12 cellular contexts compared by ENCODE assay signal in the genomic region with DNA sequence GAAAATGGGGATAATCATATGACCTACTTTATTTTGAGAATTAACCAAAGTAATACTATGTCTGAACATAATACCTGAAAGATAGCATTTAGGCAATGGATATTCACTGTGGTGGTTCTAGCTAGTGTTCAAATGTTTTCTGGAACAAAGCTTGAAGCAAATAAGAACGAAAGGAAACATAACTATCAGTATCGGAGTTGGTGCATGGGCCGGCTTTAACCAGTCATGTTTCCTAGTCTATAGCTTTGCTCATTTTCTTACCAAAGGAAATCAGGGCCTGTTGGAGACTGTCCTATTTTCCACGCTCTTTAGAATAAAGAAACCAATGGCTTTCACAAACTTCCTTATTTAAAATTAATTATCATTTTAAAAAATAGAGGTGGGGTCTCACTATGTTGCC. TPM values are rescaled to one million over a fixed set of nuclear protein-coding genes. Genes with fewer than 3 reads are reported as not detected.
DNase-seq lines count a peak whose midpoint lies in the region; ATAC-seq and TF ChIP-seq lines count a peak whose summit lies in the region.
"Had no signal": no experiment of that assay in that cellular context is flagged by ENCODE, and none has a peak within 500 bp of the region (broad histone marks: within the 10 kb centered on the region; RNA-seq: fewer than 3 reads in every experiment).

No MANE protein-coding gene starts in this region.

- H3F3A ChIP-seq in GM23338 (replicated peaks; ENCODE audit: low read depth) (no peaks in the 10 kb centered on the region), neural progenitor cell (ENCODE audit: low read depth) (no peaks in the 10 kb centered on the region)

- intact Hi-C loops in activated CD4-positive, alpha-beta T cell treated with anti-CD3 and anti-CD28 coated beads for 36 hours (cut with DNase I, micrococcal nuclease) = loop anchor here (5.0 to 10.0 kb wide), 7 partner anchors 76 to 609 kb away; partner anchors contain the start of genes GDI2 (in 1 of the 2) and IL15RA (in 1 of the 2)
- intact Hi-C loops in natural killer cell (cut with micrococcal nuclease) = loop anchor here (2.0 kb wide), 1 partner anchor 77 kb away; the partner anchor contains the start of gene IL15RA
- intact Hi-C loops in A673 (cut with micrococcal nuclease; ENCODE audit: unreplicated experiment) = no loop called here

- no peaks in the 10 kb centered on the region for H3K27me3 ChIP-seq in GM23338 (ENCODE audit: insufficient read depth)
- H3K27me3 ChIP-seq in neural progenitor cell = no peaks in the 10 kb centered on the region
- H3K27me3 ChIP-seq in A673 (replicated peaks; ENCODE audit: insufficient read depth, low read depth, low read length, poor library complexity) = peaks cover 7% of the 10 kb centered on the region
- H3K27me3 ChIP-seq: cardiac muscle cell had no signal

- POLR2A ChIA-PET in activated CD4-positive, alpha-beta T cell treated with anti-CD3 and anti-CD28 coated beads for 36 hours (lab: Charles Lee) = interaction anchor here (0.6 to 5.9 kb wide), 7 partner anchors 9 to 83 kb away, joined by 3 to 70 read pairs (median 3); partner anchors contain the start of gene IL2RA
- POLR2A ChIA-PET in A673 (lab: Charles Lee; ENCODE audit: low non-redundant PET) = no interaction called here

- H3K9me3 ChIP-seq in neural progenitor cell (ENCODE audit: low read depth) (no peaks in the 10 kb centered on the region), A673 (ENCODE audit: low read depth, low read length, poor library complexity, severe bottlenecking) (no peaks in the 10 kb centered on the region)

- H3K79me2 ChIP-seq in GM23338 (replicated peaks; ENCODE audit: insufficient read depth) = no peaks in the 10 kb centered on the region
- H3K79me2 ChIP-seq in neural progenitor cell (ENCODE audit: low read depth) = no peaks in the 10 kb centered on the region

- CTCF ChIA-PET in activated CD4-positive, alpha-beta T cell treated with anti-CD3 and anti-CD28 coated beads for 36 hours (lab: Charles Lee) = interaction anchor here (0.9 to 11.0 kb wide), 9 partner anchors 9 to 295 kb away, joined by 3 to 113 read pairs (median 5); partner anchors contain the start of gene IL2RA
- CTCF ChIA-PET in activated naive CD4-positive, alpha-beta T cell treated with anti-CD3 and anti-CD28 coated beads, Interleukin-2, amount 10 ng/mL, durations not matched to agents 7 days and 5 days (lab: Charles Lee) = interaction anchor here (1.5 to 3.0 kb wide), 2 partner anchors 9 to 34 kb away, joined by 12 to 17 read pairs; partner anchors contain the start of gene IL2RA
- CTCF ChIA-PET in A673 (lab: Charles Lee) = no interaction called here

- TF ChIP-seq CTCF in GM23338 (conservative IDR thresholded peaks at IDR 0.05; ENCODE audit: low read depth in 2 of 2) = no peak
- TF ChIP-seq CTCF in natural killer cell (IDR thresholded peaks at IDR 0.05) = no peak
- TF ChIP-seq CTCF in neural progenitor cell (IDR thresholded peaks at IDR 0.05) = no peak
- TF ChIP-seq CTCF in A673 (conservative IDR thresholded peaks at IDR 0.05; ENCODE audit: low read depth, low read length) = no peak

- H3K4me3 Mint-ChIP-seq in activated CD4-positive, alpha-beta T cell treated with anti-CD3 and anti-CD28 coated beads for 36 hours = peak overlapping the region; percentile 81
- H3K4me3 Mint-ChIP-seq in GM23338 = no peak overlapping the region
- peak overlapping the region; percentile 66 for H3K4me3 Mint-ChIP-seq in activated naive CD4-positive, alpha-beta T cell treated with anti-CD3 and anti-CD28 coated beads, Interleukin-2, amount 10 ng/mL, durations not matched to agents 7 days and 5 days
- H3K4me3 Mint-ChIP-seq in natural killer cell = peak overlapping the region; percentile 91
- no peak overlapping the region for H3K4me3 Mint-ChIP-seq in neural progenitor cell

- BruUV-seq in A673 (replicated peaks; lab: Mats Ljungman, UMichigan) = no TSS peak

- H4K20me1 ChIP-seq in GM23338 (replicated peaks; ENCODE audit: insufficient read depth) = no peaks in the 10 kb centered on the region
- H4K20me1 ChIP-seq in neural progenitor cell (ENCODE audit: low read depth) = no peaks in the 10 kb centered on the region

- H3K4me2 ChIP-seq in GM23338 (no peak overlapping the region), neural progenitor cell (no peak overlapping the region)

- H2AFZ ChIP-seq in GM23338 (peak overlapping the region; percentile 32; the same call in 1 of the 2 replicates), neural progenitor cell (replicated peaks) (no peak overlapping the region)

- H3K9me3 Mint-ChIP-seq in activated CD4-positive, alpha-beta T cell treated with anti-CD3 and anti-CD28 coated beads for 36 hours (ENCODE audit: low read depth) = no peaks in the 10 kb centered on the region
- no peaks in the 10 kb centered on the region for H3K9me3 Mint-ChIP-seq in GM23338
- no peaks in the 10 kb centered on the region for H3K9me3 Mint-ChIP-seq in activated naive CD4-positive, alpha-beta T cell treated with anti-CD3 and anti-CD28 coated beads, Interleukin-2, amount 10 ng/mL, durations not matched to agents 7 days and 5 days
- no peaks in the 10 kb centered on the region for H3K9me3 Mint-ChIP-seq in natural killer cell
- no peaks in the 10 kb centered on the region for H3K9me3 Mint-ChIP-seq in neural progenitor cell

- H3K9ac ChIP-seq in neural progenitor cell = no peak overlapping the region

- no peaks in the 10 kb centered on the region for H3K36me3 ChIP-seq in GM23338 (ENCODE audit: insufficient read depth)
- H3K36me3 ChIP-seq in neural progenitor cell = no peaks in the 10 kb centered on the region
- no peaks in the 10 kb centered on the region for H3K36me3 ChIP-seq in A673 (ENCODE audit: insufficient read depth, low read length, poor library complexity, severe bottlenecking)
- H3K36me3 ChIP-seq: cardiac muscle cell had no signal

- H3K27me3 Mint-ChIP-seq in activated CD4-positive, alpha-beta T cell treated with anti-CD3 and anti-CD28 coated beads for 36 hours = no peaks in the 10 kb centered on the region
- H3K27me3 Mint-ChIP-seq in GM23338 (ENCODE audit: insufficient read depth, low read depth, poor library complexity) = peaks cover 2% of the 10 kb centered on the region
- no peaks in the 10 kb centered on the region for H3K27me3 Mint-ChIP-seq in activated naive CD4-positive, alpha-beta T cell treated with anti-CD3 and anti-CD28 coated beads, Interleukin-2, amount 10 ng/mL, durations not matched to agents 7 days and 5 days
- H3K27me3 Mint-ChIP-seq in natural killer cell (ENCODE audit: low read depth in 2 of 2) = peaks cover 3 to 6% of the 10 kb centered on the region in 2 donors
- peaks cover 9% of the 10 kb centered on the region for H3K27me3 Mint-ChIP-seq in neural progenitor cell (ENCODE audit: insufficient read depth, low read depth)

- H3K27ac Mint-ChIP-seq in activated CD4-positive, alpha-beta T cell treated with anti-CD3 and anti-CD28 coated beads for 36 hours = peak overlapping the region; percentile 96
- H3K27ac Mint-ChIP-seq in GM23338 = no peak overlapping the region
- H3K27ac Mint-ChIP-seq in activated naive CD4-positive, alpha-beta T cell treated with anti-CD3 and anti-CD28 coated beads, Interleukin-2, amount 10 ng/mL, durations not matched to agents 7 days and 5 days = peak overlapping the region; percentile 99
- peak overlapping the region; percentile 92 to 99 for H3K27ac Mint-ChIP-seq in natural killer cell
- no peak overlapping the region for H3K27ac Mint-ChIP-seq in neural progenitor cell

- H3K4me1 Mint-ChIP-seq in activated CD4-positive, alpha-beta T cell treated with anti-CD3 and anti-CD28 coated beads for 36 hours = peaks cover 86% of the 10 kb centered on the region
- peaks cover 7% of the 10 kb centered on the region; the same call in 2 of the 3 replicates for H3K4me1 Mint-ChIP-seq in GM23338
- peaks cover 88% of the 10 kb centered on the region for H3K4me1 Mint-ChIP-seq in activated naive CD4-positive, alpha-beta T cell treated with anti-CD3 and anti-CD28 coated beads, Interleukin-2, amount 10 ng/mL, durations not matched to agents 7 days and 5 days
- H3K4me1 Mint-ChIP-seq in natural killer cell = peaks cover 55% of the 10 kb centered on the region in 2 donors
- peaks cover 4% of the 10 kb centered on the region for H3K4me1 Mint-ChIP-seq in neural progenitor cell

- H3K27ac ChIP-seq in GM23338 (ENCODE audit: low read depth) (no peak overlapping the region), neural progenitor cell (no peak overlapping the region), A673 (ENCODE audit: low read depth, low read length, poor library complexity, severe bottlenecking) (no peak overlapping the region)
- H3K27ac ChIP-seq: cardiac muscle cell had no signal

- DNase-seq in activated CD4-positive, alpha-beta T cell treated with anti-CD3 and anti-CD28 coated beads for 36 hours = no peak
- DNase-seq in activated CD4-positive, alpha-beta T cell treated with anti-CD3 and anti-CD28 coated beads, Interleukin-2, amount 50 U/mL, for 4 hours = no peak
- DNase-seq in GM23338 (ENCODE audit: low spot score) (no peak), natural killer cell (no peak), neural progenitor cell (ENCODE audit: low spot score) (no peak), kidney glomerular epithelial cell (lab: John Stamatoyannopoulos, UW) (no peak), A673 (ENCODE audit: low spot score) (no peak)
- DNase-seq in activated naive CD4-positive, alpha-beta T cell treated with anti-CD3 and anti-CD28 coated beads, Interleukin-2, amount 10 ng/mL, durations not matched to agents 7 days and 5 days = no peak
- DNase-seq: glutamatergic neuron, MV-4-11 had no signal

- H3K9me2 ChIP-seq in GM23338 (ENCODE audit: insufficient read depth) = no peaks in the 10 kb centered on the region

- H3K4me3 ChIP-seq in GM23338 (no peak overlapping the region), neural progenitor cell (no peak overlapping the region), A673 (ENCODE audit: low read depth, low read length, poor library complexity, severe bottlenecking) (no peak overlapping the region)
- H3K4me3 ChIP-seq: cardiac muscle cell had no signal

- no peak for ATAC-seq in activated CD4-positive, alpha-beta T cell treated with anti-CD3 and anti-CD28 coated beads for 36 hours
- ATAC-seq in GM23338 (no peak), natural killer cell (no peak)

- peaks cover 86% of the 10 kb centered on the region for H3K36me3 Mint-ChIP-seq in activated CD4-positive, alpha-beta T cell treated with anti-CD3 and anti-CD28 coated beads for 36 hours (ENCODE audit: low read depth)
- no peaks in the 10 kb centered on the region for H3K36me3 Mint-ChIP-seq in GM23338 (ENCODE audit: low read depth)
- H3K36me3 Mint-ChIP-seq in activated naive CD4-positive, alpha-beta T cell treated with anti-CD3 and anti-CD28 coated beads, Interleukin-2, amount 10 ng/mL, durations not matched to agents 7 days and 5 days = peaks cover 65% of the 10 kb centered on the region
- no peaks in the 10 kb centered on the region for H3K36me3 Mint-ChIP-seq in natural killer cell
- H3K36me3 Mint-ChIP-seq in neural progenitor cell = no peaks in the 10 kb centered on the region

- H3K4me1 ChIP-seq in GM23338 (ENCODE audit: insufficient read depth) (no peaks in the 10 kb centered on the region), neural progenitor cell (no peaks in the 10 kb centered on the region), A673 (ENCODE audit: insufficient read depth, low read length, poor library complexity, severe bottlenecking) (no peaks in the 10 kb centered on the region)

RNA-seq across cellular contexts. Expression of gene IL2RA, which starts 8.9 kb away (rescaled TPM):
- 100 to 1,000 TPM; 659 to 980 TPM for total RNA-seq in activated CD4-positive, alpha-beta T cell treated with anti-CD3 and anti-CD28 coated beads for 36 hours
- not detected in 2 replicates for total RNA-seq in GM23338 (2014; rRNA removed; shearing (Covaris generic))
- polyA plus RNA-seq in GM23338 (2016; fragmentation: Nextera tagmentation; extraction: Ambion mirVana) = not detected in 2 replicates
- total RNA-seq in natural killer cell = 10 to 100 TPM in 1 of 3 donors, 1 to 10 TPM in 2; 3.4 to 11.2 (median 3.7) TPM
- total RNA-seq in neural progenitor cell (ENCODE audit: low replicate concordance) = not detected in 2 replicates
- total RNA-seq in A673 (2021) = not detected in 2 replicates
- total RNA-seq: cardiac muscle cell, HT-29 had no signal
- polyA plus RNA-seq: cardiac muscle cell had no signal

RNA-seq across cellular contexts. Expression of gene RBM17, which starts 35.5 kb away (rescaled TPM):
- total RNA-seq in activated CD4-positive, alpha-beta T cell treated with anti-CD3 and anti-CD28 coated beads for 36 hours = 100 to 1,000 TPM; 206 to 246 TPM
- 54.7 and 90.5 TPM in 2 replicates for total RNA-seq in GM23338 (2014; rRNA removed; shearing (Covaris generic))
- polyA plus RNA-seq in GM23338 (2016; fragmentation: Nextera tagmentation; extraction: Ambion mirVana) = 257 and 281 TPM in 2 replicates
- total RNA-seq in natural killer cell = 100 to 1,000 TPM; 120 to 147 (median 147) TPM
- 67.2 and 73.6 TPM in 2 replicates for total RNA-seq in neural progenitor cell (ENCODE audit: low replicate concordance)
- total RNA-seq in A673 (2021) = 195 and 200 TPM in 2 replicates

Comparison
In these comparisons a context has a peak if more than half of its experiments do, and no peak if none do; other contexts are left out.
1. H3K27ac Mint-ChIP-seq: peak in activated CD4-positive, alpha-beta T cell treated with anti-CD3 and anti-CD28 coated beads for 36 hours (single experiment), activated naive CD4-positive, alpha-beta T cell treated with anti-CD3 and anti-CD28 coated beads, Interleukin-2, amount 10 ng/mL, durations not matched to agents 7 days and 5 days (single experiment) and natural killer cell (2 of 2); none in GM23338 (single experiment) and neural progenitor cell (single experiment).
2. H3K4me3 Mint-ChIP-seq: peak in activated CD4-positive, alpha-beta T cell treated with anti-CD3 and anti-CD28 coated beads for 36 hours (single experiment), activated naive CD4-positive, alpha-beta T cell treated with anti-CD3 and anti-CD28 coated beads, Interleukin-2, amount 10 ng/mL, durations not matched to agents 7 days and 5 days (single experiment) and natural killer cell (single experiment); none in GM23338 (single experiment) and neural progenitor cell (single experiment).
3. RNA of gene IL2RA, which starts 8.9 kb away (total RNA-seq): 659 to 980 TPM in activated CD4-positive, alpha-beta T cell treated with anti-CD3 and anti-CD28 coated beads for 36 hours; 3.4 to 11.2 TPM in natural killer cell, not detected in GM23338, not detected in neural progenitor cell and not detected in A673; every median in the first group is over 10 times any median in the second.